1 cellular context compared by ENCODE assay signal in the genomic region with DNA sequence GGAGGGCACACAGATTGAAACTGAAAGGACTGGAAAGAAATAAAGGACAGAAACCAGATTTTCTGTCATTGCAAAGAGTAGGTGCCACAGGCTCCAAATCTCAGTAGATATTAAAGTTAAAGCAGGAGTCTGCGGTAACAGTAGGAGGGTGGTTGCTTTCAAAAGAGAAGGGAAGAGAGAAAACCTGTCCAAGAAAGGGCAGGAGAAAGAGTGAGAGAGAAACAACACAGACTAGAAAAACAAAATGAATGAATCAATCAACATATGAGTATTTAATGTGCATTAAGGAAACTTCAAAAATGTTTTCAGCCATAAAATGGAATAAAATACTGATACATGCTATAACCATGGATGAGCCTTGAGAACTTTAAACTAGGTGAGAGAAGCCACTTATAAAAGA.
TF ChIP-seq lines count a peak whose summit lies in the region.

No MANE protein-coding gene starts in this region.

TF ChIP-seq in liver, 16 proteins besides CTCF, POLR2A, EP300 and RAD21 (continued from another document):
- TF ChIP-seq JUND (IDR thresholded peaks at IDR 0.05) = no peak
- no peak for TF ChIP-seq ATF3 (IDR thresholded peaks at IDR 0.05)
